9 cellular contexts compared by ENCODE assay signal in the genomic region with DNA sequence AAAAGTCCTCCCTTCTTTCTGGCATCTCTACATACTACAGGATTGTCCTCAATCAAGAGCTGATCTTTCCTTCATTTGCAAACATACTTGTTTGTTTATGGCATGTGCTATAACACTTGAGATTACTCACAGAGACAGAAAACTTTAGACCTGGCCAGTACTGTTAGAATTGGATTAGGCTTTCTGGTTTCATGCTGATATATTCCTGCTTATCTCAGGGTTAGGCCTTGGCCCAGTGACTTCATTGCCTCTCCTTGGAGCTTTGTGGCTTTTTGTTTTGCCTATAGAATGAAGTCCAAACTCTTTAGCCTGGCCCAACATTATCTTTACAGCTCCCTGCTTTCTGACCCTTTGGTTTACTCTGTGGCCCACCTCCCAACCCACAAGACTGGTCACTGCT.
"Had no signal": no experiment of that assay in that cellular context is flagged by ENCODE, and none has a peak within 500 bp of the region (broad histone marks: within the 10 kb centered on the region; RNA-seq: fewer than 3 reads in every experiment).

No MANE protein-coding gene starts in this region.

- H3K27ac ChIP-seq: GM23248 had no signal

- H3K4me1 ChIP-seq: HAP-1 had no signal

- H3K9me3 ChIP-seq: HAP-1 had no signal

- ATAC-seq: GM23338, HCT116 had no signal

- H3K4me3 ChIP-seq: GM23248, GM23338, HAP-1 had no signal

- H3K4me3 Mint-ChIP-seq: GM23338, H9, HFFc6 had no signal

- H3K9me3 Mint-ChIP-seq: GM23338, H9, HFFc6 had no signal

- DNase-seq: GM23248, GOT3, H7, H9, HCEC 1CT, HFFc6 had no signal

- H3K36me3 ChIP-seq: HAP-1 had no signal

- H3K27ac Mint-ChIP-seq: GM23338, H9, HFFc6 had no signal
